ENCODE assay signal across 8 cellular contexts in genomic region chr2:47907097-47907781, GRCh38. TPM values are rescaled to one million over a fixed set of nuclear protein-coding genes. Genes with fewer than 3 reads are reported as not detected.
DNase-seq lines count a peak whose midpoint lies in the region; ATAC-seq, FAIRE-seq and TF ChIP-seq lines count a peak whose summit lies in the region.

No MANE protein-coding gene starts in this region.

- H4K20me1 ChIP-seq in astrocyte (ENCODE audit: insufficient read depth, low read length), result peaks cover 28% of the 10 kb centered on the region

- H2AFZ ChIP-seq in astrocyte (ENCODE audit: low read depth, low read length), result peak overlapping the region; percentile 70

- H3K9me3 ChIP-seq in ES-I3 (ENCODE audit: control insufficient read depth, insufficient read depth, low read length) (no peaks in the 10 kb centered on the region), Peyer's patch (no peaks in the 10 kb centered on the region), astrocyte (ENCODE audit: insufficient read depth, low read depth, low read length) (no peaks in the 10 kb centered on the region)

- H3K36me3 ChIP-seq in ES-I3 (ENCODE audit: insufficient read depth, low read length), result no peaks in the 10 kb centered on the region; the same call in 1 of the 2 replicates
- no peaks in the 10 kb centered on the region for H3K36me3 ChIP-seq in Peyer's patch
- no peaks in the 10 kb centered on the region for H3K36me3 ChIP-seq in astrocyte (ENCODE audit: insufficient read depth, low read length)

- intact Hi-C loops in left colon (cut with DNase I, micrococcal nuclease), result no loop called here

- peak overlapping the region; percentile 91 for H3K27ac Mint-ChIP-seq in astrocyte (ENCODE audit: unreplicated experiment)
- peak overlapping the region; percentile 93 for H3K27ac Mint-ChIP-seq in stimulated activated naive B cell treated with anti-CD40 and anti-IgM and Interleukin-4, amounts not matched to agents 10 μg/mL and 1 μg/mL and 100 μg/mL, for 72 hours

- FAIRE-seq in astrocyte (lab: Jason Lieb, UNC), result no peak

- peak overlapping the region; percentile 91 for H3K4me3 Mint-ChIP-seq in astrocyte (ENCODE audit: unreplicated experiment)
- peak overlapping the region; percentile 87 to 89 for H3K4me3 Mint-ChIP-seq in stimulated activated naive B cell treated with anti-CD40 and anti-IgM and Interleukin-4, amounts not matched to agents 10 μg/mL and 1 μg/mL and 100 μg/mL, for 72 hours

- TF ChIP-seq CTCF in Peyer's patch (IDR thresholded peaks at IDR 0.05), result no peak
- TF ChIP-seq CTCF in astrocyte (IDR thresholded peaks at IDR 0.05; ENCODE audit: insufficient read depth, low read depth, low read length), result no peak

- peak overlapping the region; percentile 82 for H3K4me2 ChIP-seq in astrocyte (ENCODE audit: low read length)

- H3K4me1 Mint-ChIP-seq in astrocyte (ENCODE audit: low read depth, unreplicated experiment), result peaks cover 6% of the 10 kb centered on the region
- peaks cover 13 to 20% of the 10 kb centered on the region in 2 donors for H3K4me1 Mint-ChIP-seq in stimulated activated naive B cell treated with anti-CD40 and anti-IgM and Interleukin-4, amounts not matched to agents 10 μg/mL and 1 μg/mL and 100 μg/mL, for 72 hours

- no peaks in the 10 kb centered on the region for H3K9me3 Mint-ChIP-seq in astrocyte (ENCODE audit: unreplicated experiment)
- H3K9me3 Mint-ChIP-seq in stimulated activated naive B cell treated with anti-CD40 and anti-IgM and Interleukin-4, amounts not matched to agents 10 μg/mL and 1 μg/mL and 100 μg/mL, for 72 hours, result no peaks in the 10 kb centered on the region

- peaks cover 30% of the 10 kb centered on the region for H3K79me2 ChIP-seq in astrocyte (ENCODE audit: insufficient read depth, low read length)

- peak in 2 of 3 donors; percentile 63 to 66 for DNase-seq in Peyer's patch
- no peak for DNase-seq in astrocyte (ENCODE audit: low read depth)
- DNase-seq in left colon, result peak; percentile 38 to 66
- no peak for DNase-seq in stimulated activated naive B cell treated with anti-CD40 and anti-IgM and Interleukin-4, amounts not matched to agents 10 μg/mL and 1 μg/mL and 100 μg/mL, for 72 hours
- no peak for DNase-seq in COR-L47 (lab: John Stamatoyannopoulos, UW)
- DNase-seq in SIG-M5 (lab: John Stamatoyannopoulos, UW), result no peak

- H3K27ac ChIP-seq in Peyer's patch (peak overlapping the region; percentile 94 to 99 (median 97)), astrocyte (ENCODE audit: low read depth, low read length) (peak overlapping the region; percentile 79)

- ATAC-seq in left colon, result no peak
- ATAC-seq in stimulated activated naive B cell treated with anti-CD40 and anti-IgM and Interleukin-4, amounts not matched to agents 10 μg/mL and 1 μg/mL and 100 μg/mL, for 72 hours (replicated peaks), result no peak
- ATAC-seq in HG03025 (IDR thresholded peaks at IDR 0.05; ENCODE audit: low FRiP score, unreplicated experiment), result no peak

- peak overlapping the region; percentile 72 to 96 (median 86) for H3K4me3 ChIP-seq in Peyer's patch
- peak overlapping the region; percentile 76 for H3K4me3 ChIP-seq in astrocyte (ENCODE audit: insufficient read depth, low read depth, low read length)

- no peaks in the 10 kb centered on the region for H3K36me3 Mint-ChIP-seq in astrocyte (ENCODE audit: low read depth, unreplicated experiment)
- H3K36me3 Mint-ChIP-seq in stimulated activated naive B cell treated with anti-CD40 and anti-IgM and Interleukin-4, amounts not matched to agents 10 μg/mL and 1 μg/mL and 100 μg/mL, for 72 hours, result peaks cover 4 to 11% of the 10 kb centered on the region in 2 donors

- no peaks in the 10 kb centered on the region for H3K27me3 Mint-ChIP-seq in astrocyte (ENCODE audit: low read depth, unreplicated experiment)
- H3K27me3 Mint-ChIP-seq in stimulated activated naive B cell treated with anti-CD40 and anti-IgM and Interleukin-4, amounts not matched to agents 10 μg/mL and 1 μg/mL and 100 μg/mL, for 72 hours, result no peaks in the 10 kb centered on the region

- no peak for TF ChIP-seq POLR2A in Peyer's patch (IDR thresholded peaks at IDR 0.05)

- H3K4me1 ChIP-seq in ES-I3 (ENCODE audit: insufficient read depth, low read length), result no peaks in the 10 kb centered on the region
- peaks cover 0 to 4% (median 0%) of the 10 kb centered on the region in 4 donors for H3K4me1 ChIP-seq in Peyer's patch
- H3K4me1 ChIP-seq in astrocyte (ENCODE audit: insufficient read depth, low read length), result peaks cover 8% of the 10 kb centered on the region

- H3K9ac ChIP-seq in ES-I3 (ENCODE audit: low read depth, low read length) (peak overlapping the region; percentile 67), astrocyte (ENCODE audit: low read length) (peak overlapping the region; percentile 89)

- no peaks in the 10 kb centered on the region for H3K27me3 ChIP-seq in Peyer's patch
- H3K27me3 ChIP-seq in astrocyte (ENCODE audit: insufficient read depth, low read length), result no peaks in the 10 kb centered on the region

RNA-seq across cellular contexts. Expression of gene FBXO11, which starts 0.9 kb away (rescaled TPM):
- total RNA-seq in Peyer's patch (10 to 100 TPM; 43.0 to 77.2 (median 51.3) TPM), astrocyte (65.3 and 70.8 TPM in 2 replicates), left colon (10 to 100 TPM; 47.0 to 51.8 TPM)

Comparison
In these comparisons a context has a peak if more than half of its experiments do, and no peak if none do; other contexts are left out.
1. DNase-seq: peak in Peyer's patch (2 of 3) and left colon (2 of 2); none in astrocyte (single experiment), stimulated activated naive B cell treated with anti-CD40 and anti-IgM and Interleukin-4, amounts not matched to agents 10 μg/mL and 1 μg/mL and 100 μg/mL, for 72 hours (single experiment), COR-L47 (single experiment) and SIG-M5 (single experiment).